ENCODE assay signal across 9 cellular contexts in genomic region chr22:47865626-47866025, GRCh38.
"Had no signal": no experiment of that assay in that cellular context is flagged by ENCODE, and none has a peak within 500 bp of the region (broad histone marks: within the 10 kb centered on the region; RNA-seq: fewer than 3 reads in every experiment).

No MANE protein-coding gene starts in this region.

- H3K4me1 ChIP-seq: HAP-1 had no signal

- H3K36me3 ChIP-seq: HAP-1 had no signal

- ATAC-seq: HCT116, HepG2 had no signal

- H3K4me3 ChIP-seq: GM23248, HAP-1 had no signal

- H3K27ac ChIP-seq: GM23248, HL-60 had no signal

- DNase-seq: GM23248, GOT3, H7, HFFc6, KBM-7 had no signal

- H3K9me3 ChIP-seq: HAP-1 had no signal
